In the genomic region with DNA sequence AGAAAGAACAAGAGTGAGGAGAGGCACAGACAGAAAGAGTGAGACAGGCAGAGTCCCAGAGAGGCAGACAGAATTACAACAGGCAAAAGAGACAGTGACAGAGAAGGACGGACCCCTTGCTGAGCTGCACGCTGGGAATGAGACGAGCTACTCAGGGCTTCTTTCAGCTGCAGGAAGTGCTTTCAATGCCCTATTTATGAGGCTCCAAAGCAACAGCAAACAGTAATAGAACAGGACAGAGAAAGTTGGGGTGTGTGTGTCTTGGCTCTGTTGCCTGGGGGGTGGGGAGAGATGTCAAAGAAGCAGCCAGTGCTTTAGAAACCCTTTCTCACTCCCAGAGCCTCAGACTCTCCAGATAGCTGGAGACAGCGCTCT, we compare ENCODE assay signal across 10 cellular contexts. TPM values are rescaled to one million over a fixed set of nuclear protein-coding genes. Genes with fewer than 3 reads are reported as not detected.
DNase-seq lines count a peak whose midpoint lies in the region; ATAC-seq and TF ChIP-seq lines count a peak whose summit lies in the region.
"Had no signal": no experiment of that assay in that cellular context is flagged by ENCODE, and none has a peak within 500 bp of the region (broad histone marks: within the 10 kb centered on the region; RNA-seq: fewer than 3 reads in every experiment).

No MANE protein-coding gene starts in this region.

- WGBS in IMR-90 (ENCODE audit: extremely low coverage in 2 of 2, insufficient read length in 1 of 2), 2 experiments, result no CpG with 5 or more reads among the region's 4 CpGs

- no TSS peak for BruUV-seq in IMR-90 (replicated peaks; lab: Mats Ljungman, UMichigan)

- H3K27me3 ChIP-seq in IMR-90 (ENCODE audit: control insufficient read depth, insufficient read depth, low read length), result peaks cover 4% of the 10 kb centered on the region
- no peaks in the 10 kb centered on the region for H3K27me3 ChIP-seq in brain microvascular endothelial cell (replicated peaks)
- H3K27me3 ChIP-seq in iPS-20b (ENCODE audit: insufficient read depth, low read length), result no peaks in the 10 kb centered on the region; the same call in 1 of the 2 replicates
- H3K27me3 ChIP-seq in skeletal muscle tissue (ENCODE audit: control insufficient read depth in 3 of 3, insufficient read depth in 3 of 3, low read length in 3 of 3), result no peaks in the 10 kb centered on the region
- H3K27me3 ChIP-seq: cardiac muscle cell had no signal

- H3K36me3 ChIP-seq in IMR-90 (ENCODE audit: control insufficient read depth, insufficient read depth, low read length), result no peaks in the 10 kb centered on the region
- H3K36me3 ChIP-seq in brain microvascular endothelial cell (replicated peaks), result no peaks in the 10 kb centered on the region
- H3K36me3 ChIP-seq in iPS-20b (ENCODE audit: insufficient read depth, low read depth, low read length), result 0 out of 2 replicates have a peak, but pooled peaks cover 10% of the 10 kb centered on the region
- no peaks in the 10 kb centered on the region for H3K36me3 ChIP-seq in skeletal muscle tissue (ENCODE audit: control insufficient read depth in 3 of 3, insufficient read depth in 3 of 3, low read length in 3 of 3)
- H3K36me3 ChIP-seq: cardiac muscle cell had no signal

- dilution Hi-C loops in IMR-90 (cut with HindIII; ENCODE audit: low sequenced_read_pairs, unreplicated experiment), result no loop called here

- no peak overlapping the region; the same call in 1 of the 2 replicates for H3K18ac ChIP-seq in IMR-90 (ENCODE audit: low read depth, low read length)

- H3K4me2 ChIP-seq in IMR-90 (ENCODE audit: low read depth, low read length), result peak overlapping the region; percentile 61; the same call in 1 of the 2 replicates

- peak overlapping the region; percentile 48 for H4K5ac ChIP-seq in IMR-90 (ENCODE audit: low read depth, low read length)

- TF ChIP-seq POLR2A in IMR-90 (IDR thresholded peaks at IDR 0.05; ENCODE audit: low read depth, low read length) (no peak), erythroblast (IDR thresholded peaks at IDR 0.05; ENCODE audit: low read length) (no peak)

- TF ChIP-seq RAD21 in IMR-90 (IDR thresholded peaks at IDR 0.05; ENCODE audit: low read length), result no peak

- H3K79me1 ChIP-seq in IMR-90 (ENCODE audit: low read depth in 1 of 2, low read length in 2 of 2), result no peaks in the 10 kb centered on the region

- no peak for TF ChIP-seq CTCF in IMR-90 (conservative IDR thresholded peaks at IDR 0.05; ENCODE audit: low read depth, low read length)
- no peak for TF ChIP-seq CTCF in brain microvascular endothelial cell (IDR thresholded peaks at IDR 0.05; ENCODE audit: low read depth, low read length, missing control alignments)

- no peak overlapping the region; the same call in 1 of the 2 replicates for H3K14ac ChIP-seq in IMR-90 (replicated peaks; ENCODE audit: low read depth, low read length)

- H3K9ac ChIP-seq in IMR-90 (ENCODE audit: low read depth, low read length) (no peak overlapping the region), iPS-20b (ENCODE audit: low read depth, low read length) (peak overlapping the region; percentile 49; the same call in 1 of the 2 replicates), skeletal muscle tissue (ENCODE audit: low read depth in 1 of 3, low read length in 3 of 3) (peak overlapping the region in 2 of 3 donors; percentile 27 to 71)

- no peak overlapping the region for H2BK15ac ChIP-seq in IMR-90 (ENCODE audit: low read depth, low read length)

- CTCF ChIA-PET in IMR-90 (lab: Yijun Ruan, JAX), result no interaction called here

- POLR2A ChIA-PET in IMR-90 (lab: Charles Lee; ENCODE audit: unreplicated experiment), result no interaction called here

- intact Hi-C loops in IMR-90 (cut with micrococcal nuclease), result no loop called here

- no peak overlapping the region for H3K4ac ChIP-seq in IMR-90 (ENCODE audit: low read depth, low read length)

- H2BK20ac ChIP-seq in IMR-90 (ENCODE audit: low read depth, low read length), result no peak overlapping the region

- in situ Hi-C loops in IMR-90 (cut with MboI; ENCODE audit: low sequenced_read_pairs), result no loop called here
- in situ Hi-C loops in brain microvascular endothelial cell (cut with HindIII; ENCODE audit: low pct_ligation_motif_present, low sequenced_read_pairs), result no loop called here
- in situ Hi-C loops in KBM-7 (cut with MboI; ENCODE audit: low pct_unique_long_range_greater_than_20kb, low sequenced_read_pairs), result no loop called here

- H4K20me1 ChIP-seq in IMR-90 (ENCODE audit: insufficient read depth, low read length), result no peaks in the 10 kb centered on the region

- no peak overlapping the region for H2AK9ac ChIP-seq in IMR-90 (replicated peaks; ENCODE audit: low read depth, low read length, poor library complexity)

- H3K27ac ChIP-seq in IMR-90 (ENCODE audit: insufficient read depth, low read length) (no peak overlapping the region), brain microvascular endothelial cell (no peak overlapping the region), iPS-20b (ENCODE audit: low read length) (peak overlapping the region; percentile 40), skeletal muscle tissue (ENCODE audit: low read depth, low read length) (no peak overlapping the region)
- H3K27ac ChIP-seq: cardiac muscle cell had no signal

- no peak overlapping the region for H2AK5ac ChIP-seq in IMR-90 (ENCODE audit: low read depth, low read length)

- H3K23ac ChIP-seq in IMR-90 (ENCODE audit: low read depth, low read length), result peak overlapping the region; percentile 52; the same call in 1 of the 2 replicates

- H3K4me1 ChIP-seq in IMR-90 (ENCODE audit: control insufficient read depth, insufficient read depth, low read length), result peaks cover 9% of the 10 kb centered on the region
- peaks cover 25% of the 10 kb centered on the region for H3K4me1 ChIP-seq in iPS-20b (ENCODE audit: insufficient read depth, low read length)
- H3K4me1 ChIP-seq in skeletal muscle tissue (ENCODE audit: control insufficient read depth in 3 of 3, insufficient read depth in 3 of 3, low read length in 3 of 3), result peaks cover 0 to 37% (median 34%) of the 10 kb centered on the region in 3 donors

- H4K8ac ChIP-seq in IMR-90 (ENCODE audit: low read depth in 2 of 2, low read length in 2 of 2), result peak overlapping the region in 1 of 2 experiments; percentile 47; a peak in 1 of 4 replicates

- no peak overlapping the region for H4K91ac ChIP-seq in IMR-90 (ENCODE audit: insufficient read depth, low read depth, low read length)

- peaks cover 6% of the 10 kb centered on the region for H3K9me1 ChIP-seq in IMR-90 (ENCODE audit: insufficient read depth, low read length)

- H3K9me3 ChIP-seq in IMR-90 (ENCODE audit: control insufficient read depth, insufficient read depth, low read length), result no peaks in the 10 kb centered on the region
- no peaks in the 10 kb centered on the region for H3K9me3 ChIP-seq in iPS-20b (ENCODE audit: insufficient read depth, low read depth, low read length)
- H3K9me3 ChIP-seq in skeletal muscle tissue (ENCODE audit: control insufficient read depth in 3 of 3, low read length in 3 of 3), result no peaks in the 10 kb centered on the region

- ATAC-seq in IMR-90 (ENCODE audit: low read depth), result peak; percentile 7; the same call in 1 of the 2 replicates
- no peak for ATAC-seq in HG02678 (IDR thresholded peaks at IDR 0.05; ENCODE audit: unreplicated experiment)

- H2AFZ ChIP-seq in IMR-90 (replicated peaks; ENCODE audit: low read length, poor library complexity), result peak overlapping the region; percentile 95

- H3K4me3 ChIP-seq in IMR-90 (ENCODE audit: insufficient read depth, low read depth, low read length), result no peak overlapping the region
- H3K4me3 ChIP-seq in brain microvascular endothelial cell (ENCODE audit: low read depth, low read length), result peak overlapping the region; percentile 51
- H3K4me3 ChIP-seq in iPS-20b (ENCODE audit: low read length), result peak overlapping the region; percentile 55
- peak overlapping the region; percentile 60 to 76 (median 64) for H3K4me3 ChIP-seq in skeletal muscle tissue (ENCODE audit: low read length in 3 of 3)
- H3K4me3 ChIP-seq: cardiac muscle cell had no signal

- H2BK5ac ChIP-seq in IMR-90 (ENCODE audit: low read depth, low read length, poor library complexity, severe bottlenecking), result no peak overlapping the region

- DNase-seq in IMR-90, result no peak
- DNase-seq in brain microvascular endothelial cell, result peak; percentile 23
- no peak for DNase-seq in stimulated activated CD4-positive, alpha-beta T cell treated with anti-CD3 and anti-CD28 coated beads, Interleukin-2, amount 100 ng/mL, for 48 hours
- DNase-seq in KBM-7, result no peak
- no peak for DNase-seq in erythroblast (lab: John Stamatoyannopoulos, UW)
- DNase-seq: activated CD4-positive, alpha-beta memory T cell treated with anti-CD3 and anti-CD28 coated beads, Interleukin-2, amount 10 ng/mL, durations not matched to agents 7 days and 5 days had no signal

- H3K56ac ChIP-seq in IMR-90 (ENCODE audit: extremely low read depth, insufficient read depth, low read length), result no peak overlapping the region

- H2BK120ac ChIP-seq in IMR-90 (ENCODE audit: low read depth, low read length), result 0 out of 2 replicates have a peak overlapping the region, but pooled peaks have one; percentile 53

TF ChIP-seq in IMR-90, 13 proteins besides CTCF, POLR2A, EP300 and RAD21:
- TF ChIP-seq RCOR1 (IDR thresholded peaks at IDR 0.05; ENCODE audit: insufficient replicate concordance, low read length) (no peak), ELK1 (IDR thresholded peaks at IDR 0.05; ENCODE audit: borderline replicate concordance, low read depth, low read length) (no peak)

RNA-seq across cellular contexts. Expression of gene TIMP4, which starts 0.5 kb away (rescaled TPM):
- total RNA-seq in IMR-90 (2012; rRNA removed) (0.54 and 0.56 TPM in 2 replicates), skeletal muscle tissue (4.7 TPM)
- 0.39 and 0.40 TPM in 2 replicates for polyA plus RNA-seq in IMR-90 (2012; rRNA removed)
- 0.57 and 0.80 TPM in 2 replicates for polyA plus RNA-seq in IMR-90 (2012; cell fraction: cytosol; rRNA removed)
- polyA plus RNA-seq in IMR-90 (2012; cell fraction: nucleus; rRNA removed; ENCODE audit: low replicate concordance), result 0.13 and 0.16 TPM in 2 replicates
- total RNA-seq: activated CD4-positive, alpha-beta memory T cell treated with anti-CD3 and anti-CD28 coated beads, Interleukin-2, amount 10 ng/mL, durations not matched to agents 7 days and 5 days; cardiac muscle cell had no signal
